In the genomic region with DNA sequence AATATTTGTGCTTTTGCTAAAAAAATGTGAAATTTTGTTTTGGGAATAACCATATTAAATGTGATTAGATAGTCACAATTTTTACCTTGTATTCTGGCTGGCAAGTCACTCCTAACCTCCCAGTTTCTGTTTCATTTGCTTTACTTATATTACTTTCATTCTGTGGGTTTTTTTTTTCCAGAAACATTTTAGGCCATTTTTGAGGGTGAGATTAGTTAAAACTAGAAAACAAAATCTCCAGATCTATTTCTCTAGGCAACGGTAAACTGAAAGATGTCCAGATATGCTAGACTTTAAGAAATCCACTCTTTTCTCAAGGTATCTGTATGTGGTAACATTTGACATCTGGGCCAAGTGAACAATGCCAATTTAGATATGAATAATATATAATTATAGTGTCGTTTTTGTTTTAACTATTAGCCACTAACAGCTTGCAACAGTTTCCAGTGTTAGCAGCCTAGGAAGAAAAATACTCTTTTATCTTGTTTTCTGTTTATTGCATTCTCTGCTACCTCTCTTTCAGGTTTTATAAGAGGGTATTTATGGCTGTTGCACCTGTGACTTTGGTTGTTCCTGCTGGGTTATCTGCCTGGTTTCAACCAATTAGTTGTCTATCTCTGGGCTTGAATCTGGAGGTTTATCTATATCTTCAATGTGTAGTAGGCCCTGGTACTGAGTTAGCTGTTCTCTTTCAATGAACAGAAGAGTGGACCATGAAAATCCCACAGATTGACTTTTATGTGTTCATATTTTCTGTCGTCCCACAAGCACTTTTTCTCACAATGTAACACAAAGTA, we compare ENCODE assay signal across 31 cellular contexts.
DNase-seq lines count a peak whose midpoint lies in the region; ATAC-seq and TF ChIP-seq lines count a peak whose summit lies in the region.
"Had no signal": no experiment of that assay in that cellular context is flagged by ENCODE, and none has a peak within 500 bp of the region (broad histone marks: within the 10 kb centered on the region; RNA-seq: fewer than 3 reads in every experiment).

No MANE protein-coding gene starts in this region.

- no peaks in the 10 kb centered on the region for H3K9me3 ChIP-seq in suprapubic skin
- H3K9me3 ChIP-seq: BLaER1, Caco-2 had no signal

- TF ChIP-seq CTCF in mesothelial cell of epicardium (IDR thresholded peaks at IDR 0.05; ENCODE audit: unreplicated experiment) (no peak), suprapubic skin (IDR thresholded peaks at IDR 0.05) (no peak)

- peak; percentile 63 for DNase-seq in NCI-H69 (lab: John Stamatoyannopoulos, UW)
- no peak for DNase-seq in mesothelial cell of epicardium (ENCODE audit: low spot score in 2 of 2, unreplicated experiment in 2 of 2)
- no peak for DNase-seq in activated CD4-positive, alpha-beta T cell treated with anti-CD3 and anti-CD28 coated beads for 4 hours
- DNase-seq in suprapubic skin (ENCODE audit: low spot score in 2 of 2): no peak
- DNase-seq: Caco-2; CD4-positive, CD25-positive, alpha-beta regulatory T cell; DMS 273 treated with DMSO at 0.1 percent for 48 hours; DMS79; EL; GDM1; GM23248; H7; Karpas-422; MV-4-11; NCI-H1105; NCI-H1436 treated with DMSO at 0.1 percent for 48 hours; NCI-H187 treated with DMSO at 0.1 percent for 48 hours; NCI-H2171 treated with DMSO at 0.1 percent for 48 hours; NCI-H345; NCI-H524; NCI-H774; SHP77 treated with DMSO at 0.1 percent for 48 hours; T-helper 1 cell had no signal

- ATAC-seq in GM18502 (IDR thresholded peaks at IDR 0.05; ENCODE audit: poor library complexity, unreplicated experiment) (peak; percentile 57), GM21390 (IDR thresholded peaks at IDR 0.05; ENCODE audit: unreplicated experiment) (peak; percentile 42), HG03432 (IDR thresholded peaks at IDR 0.05; ENCODE audit: unreplicated experiment) (peak; percentile 65), GM19324 (IDR thresholded peaks at IDR 0.05; ENCODE audit: low FRiP score, unreplicated experiment) (no peak)
- ATAC-seq: Panc1 had no signal

- TF ChIP-seq POLR2A in suprapubic skin (IDR thresholded peaks at IDR 0.05): no peak

- no peaks in the 10 kb centered on the region for H3K27me3 ChIP-seq in suprapubic skin
- H3K27me3 ChIP-seq: BLaER1 had no signal

- TF ChIP-seq EP300 in suprapubic skin (IDR thresholded peaks at IDR 0.05): no peak

- H3K27ac ChIP-seq in suprapubic skin: no peak overlapping the region
- H3K27ac ChIP-seq: BLaER1, GM23248, RWPE1 had no signal

- peaks cover 7% of the 10 kb centered on the region for H3K27me3 Mint-ChIP-seq in mesothelial cell of epicardium (ENCODE audit: low read depth)
- H3K27me3 Mint-ChIP-seq: CD4-positive, CD25-positive, alpha-beta regulatory T cell had no signal

- no peaks in the 10 kb centered on the region for H3K9me3 Mint-ChIP-seq in mesothelial cell of epicardium
- H3K9me3 Mint-ChIP-seq: T-helper 2 cell treated with Interferon-gamma antibody and Interleukin-4, amounts not matched to agents 5 μg/mL and 100 μg/mL, for 36 hours had no signal

- 74% methylated on average over 3 of the region's 3 CpGs for WGBS in suprapubic skin

- peaks cover 2% of the 10 kb centered on the region for H3K4me1 Mint-ChIP-seq in mesothelial cell of epicardium
- H3K4me1 Mint-ChIP-seq: CD4-positive, CD25-positive, alpha-beta regulatory T cell had no signal

- H3K36me3 ChIP-seq in suprapubic skin: no peaks in the 10 kb centered on the region
- H3K36me3 ChIP-seq: BLaER1 had no signal

- no peak overlapping the region for H3K4me3 Mint-ChIP-seq in mesothelial cell of epicardium
- H3K4me3 Mint-ChIP-seq: CD4-positive, CD25-positive, alpha-beta regulatory T cell; T-helper 2 cell treated with Interferon-gamma antibody and Interleukin-4, amounts not matched to agents 5 μg/mL and 100 μg/mL, for 36 hours had no signal

- H3K27ac Mint-ChIP-seq in mesothelial cell of epicardium: no peak overlapping the region
- H3K27ac Mint-ChIP-seq: CD4-positive, CD25-positive, alpha-beta regulatory T cell; T-helper 2 cell treated with Interferon-gamma antibody and Interleukin-4, amounts not matched to agents 5 μg/mL and 100 μg/mL, for 36 hours had no signal

- no peak overlapping the region for H3K4me3 ChIP-seq in suprapubic skin
- H3K4me3 ChIP-seq: BLaER1, GM23248 had no signal

- no peaks in the 10 kb centered on the region for H3K4me1 ChIP-seq in suprapubic skin
- H3K4me1 ChIP-seq: Caco-2 had no signal

- no peaks in the 10 kb centered on the region for H3K36me3 Mint-ChIP-seq in mesothelial cell of epicardium
- H3K36me3 Mint-ChIP-seq: CD4-positive, CD25-positive, alpha-beta regulatory T cell had no signal
